ENCODE assay signal across 8 cellular contexts in genomic region chrX:21940356-21940829, GRCh38. TPM values are rescaled to one million over a fixed set of nuclear protein-coding genes. Genes with fewer than 3 reads are reported as not detected.
DNase-seq lines count a peak whose midpoint lies in the region; ATAC-seq lines count a peak whose summit lies in the region.

TSS of gene SMS (plus strand) at chrX:21940709. CDS start at chrX:21940825, 116 bp downstream.

- no peaks in the 10 kb centered on the region for H3K27me3 Mint-ChIP-seq in activated CD8-positive, alpha-beta memory T cell treated with anti-CD3 and anti-CD28 coated beads, Interleukin-2, amount 10 ng/mL, durations not matched to agents 7 days and 5 days

- H3K9ac ChIP-seq in BLaER1, result peak within 1 kb of the TSS; percentile 82

- CTCF ChIA-PET in activated CD8-positive, alpha-beta memory T cell treated with anti-CD3 and anti-CD28 coated beads, Interleukin-2, amount 10 ng/mL, durations not matched to agents 7 days and 5 days (lab: Charles Lee), result no interaction called here

- H3K4me2 ChIP-seq in BLaER1, result peak within 1 kb of the TSS; percentile 63

- H3K27ac Mint-ChIP-seq in activated CD8-positive, alpha-beta memory T cell treated with anti-CD3 and anti-CD28 coated beads, Interleukin-2, amount 10 ng/mL, durations not matched to agents 7 days and 5 days, result peak within 1 kb of the TSS; percentile 70

- peak within 1 kb of the TSS; percentile 81 for H3K4me3 Mint-ChIP-seq in activated CD8-positive, alpha-beta memory T cell treated with anti-CD3 and anti-CD28 coated beads, Interleukin-2, amount 10 ng/mL, durations not matched to agents 7 days and 5 days

- ATAC-seq in GM19328 (IDR thresholded peaks at IDR 0.05; ENCODE audit: unreplicated experiment) (peak; percentile 61), HG03457 (IDR thresholded peaks at IDR 0.05; ENCODE audit: unreplicated experiment) (peak; percentile 64)
- ATAC-seq in activated CD8-positive, alpha-beta memory T cell treated with anti-CD3 and anti-CD28 coated beads, Interleukin-2, amount 10 ng/mL, durations not matched to agents 7 days and 5 days, result peak; percentile 77

- no peaks in the 10 kb centered on the region for H3K36me3 ChIP-seq in BLaER1

- no peaks in the 10 kb centered on the region for H3K27me3 ChIP-seq in BLaER1

- peaks cover 9% of the 10 kb centered on the region; the same call in 1 of the 2 replicates for H3K9me3 ChIP-seq in BLaER1

- peaks cover 13% of the 10 kb centered on the region for H3K36me3 Mint-ChIP-seq in activated CD8-positive, alpha-beta memory T cell treated with anti-CD3 and anti-CD28 coated beads, Interleukin-2, amount 10 ng/mL, durations not matched to agents 7 days and 5 days

- in situ Hi-C loops in endometrial microvascular endothelial cells (cut with HindIII; ENCODE audit: inconsistent ontology term, low pct_unique_long_range_greater_than_20kb, low sequenced_read_pairs), result no loop called here

- H3K4me1 Mint-ChIP-seq in activated CD8-positive, alpha-beta memory T cell treated with anti-CD3 and anti-CD28 coated beads, Interleukin-2, amount 10 ng/mL, durations not matched to agents 7 days and 5 days, result peaks cover 25% of the 10 kb centered on the region

- H3K27ac ChIP-seq in BLaER1, result peak within 1 kb of the TSS; percentile 83

- DNase-seq in NOMO-1 (lab: John Stamatoyannopoulos, UW; ENCODE audit: unreplicated experiment in 2 of 2) (peak; percentile 20 to 32), midbrain (lab: John Stamatoyannopoulos, UW) (peak; percentile 61)
- peak; percentile 66 for DNase-seq in activated CD8-positive, alpha-beta memory T cell treated with anti-CD3 and anti-CD28 coated beads, Interleukin-2, amount 10 ng/mL, durations not matched to agents 7 days and 5 days
- peak; percentile 11 to 36 for DNase-seq in stimulated activated CD8-positive, alpha-beta memory T cell treated with anti-CD3 and anti-CD28 coated beads, Interleukin-4, amount 100 ng/mL, for 4 hours (ENCODE audit: low read depth in 2 of 2, low spot score in 1 of 2)

- H3K9me3 Mint-ChIP-seq in activated CD8-positive, alpha-beta memory T cell treated with anti-CD3 and anti-CD28 coated beads, Interleukin-2, amount 10 ng/mL, durations not matched to agents 7 days and 5 days (ENCODE audit: low read depth), result no peaks in the 10 kb centered on the region

- peaks cover 17% of the 10 kb centered on the region; the same call in 1 of the 2 replicates for H4K20me1 ChIP-seq in BLaER1

- H3K4me3 ChIP-seq in BLaER1, result peak within 1 kb of the TSS; percentile 78

- no peaks in the 10 kb centered on the region for H3K4me1 ChIP-seq in BLaER1

RNA-seq across cellular contexts. Expression of gene SMS, which starts in this region (rescaled TPM):
- 10 to 100 TPM; 76.2 to 95.6 TPM for total RNA-seq in activated CD8-positive, alpha-beta memory T cell treated with anti-CD3 and anti-CD28 coated beads, Interleukin-2, amount 10 ng/mL, durations not matched to agents 7 days and 5 days
- 152 TPM for total RNA-seq in endometrial microvascular endothelial cells (ENCODE audit: inconsistent ontology term)

Comparison
In these comparisons a context has a peak if more than half of its experiments do, and no peak if none do; other contexts are left out.
1. Peak in every context shown above with its lines: DNase-seq, ATAC-seq, H3K4me3 ChIP-seq and H3K27ac ChIP-seq.